ENCODE assay signal across 26 cellular contexts in the genomic region with DNA sequence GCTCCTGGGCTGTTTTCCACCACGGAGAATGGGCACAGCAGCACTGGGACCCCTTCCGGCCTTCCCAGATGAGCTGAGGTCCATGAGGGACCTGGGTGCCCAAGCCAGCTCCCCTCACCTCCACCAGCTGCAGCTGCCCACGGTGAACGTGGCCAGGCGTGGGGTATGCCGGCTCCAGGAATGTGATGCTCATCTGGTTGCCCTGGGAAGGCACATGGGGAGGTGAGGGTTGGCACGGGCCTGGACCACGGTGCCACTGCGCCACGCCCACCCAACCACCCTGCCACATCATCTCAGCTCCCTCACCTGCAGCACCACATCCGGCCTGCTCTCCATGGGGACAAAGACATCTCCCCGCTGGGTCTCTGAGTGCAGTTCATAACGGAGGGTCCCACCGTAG.
"Had no signal": no experiment of that assay in that cellular context is flagged by ENCODE, and none has a peak within 500 bp of the region (broad histone marks: within the 10 kb centered on the region; RNA-seq: fewer than 3 reads in every experiment).

No MANE protein-coding gene starts in this region.

- FAIRE-seq: keratinocyte had no signal

- H3K9ac ChIP-seq: neural progenitor cell had no signal

- H2AFZ ChIP-seq: neural progenitor cell had no signal

- H3K27me3 ChIP-seq: neural progenitor cell, ovary, right atrium auricular region, testis, tibial artery, upper lobe of right lung, vagina had no signal

- H3K36me3 ChIP-seq: ovary had no signal

- DNase-seq: hippocampal formation; kidney glomerular epithelial cell; left cardiac atrium; lower lobe of right lung; mammary epithelial cell; mesendoderm; naive B cell; natural killer cell; nephron progenitor cell; ovary; stimulated activated CD4-positive, alpha-beta T cell treated with anti-CD3 and anti-CD28 coated beads, Interleukin-12 subunit alpha, Interleukin-12 subunit beta, amount 100 ng/mL, for 4 hours; stimulated activated CD4-positive, alpha-beta T cell treated with anti-CD3 and anti-CD28 coated beads, Interleukin-15, amount 100 ng/mL, for 24 hours; stimulated activated CD4-positive, alpha-beta T cell treated with anti-CD3 and anti-CD28 coated beads, Interleukin-2, amount 100 ng/mL, for 24 hours; stimulated activated CD4-positive, alpha-beta T cell treated with anti-CD3 and anti-CD28 coated beads, Interleukin-4, amount 100 ng/mL, for 1 hour; stimulated activated naive B cell treated with anti-CD40 and anti-IgM and Interleukin-4, amounts not matched to agents 10 μg/mL and 1 μg/mL and 100 μg/mL, for 72 hours; substantia nigra; testis; tibial artery; upper lobe of right lung had no signal

- H3K9me3 ChIP-seq: lower lobe of right lung, ovary, right atrium auricular region, testis, tibial artery, upper lobe of right lung, vagina had no signal

- ATAC-seq: left cardiac atrium; left lobe of liver; lower lobe of right lung; natural killer cell; sciatic nerve; stimulated activated naive B cell treated with anti-CD40 and anti-IgM and Interleukin-4, amounts not matched to agents 10 μg/mL and 1 μg/mL and 100 μg/mL, for 72 hours; upper lobe of right lung had no signal

- H3K4me2 ChIP-seq: neural progenitor cell had no signal

- H3K4me1 ChIP-seq: lower lobe of right lung, neural progenitor cell, right atrium auricular region, tibial artery, upper lobe of right lung, vagina had no signal

- H3K4me3 ChIP-seq: lower lobe of right lung, neural progenitor cell, ovary, right atrium auricular region, skin epidermis, testis, tibial artery, upper lobe of right lung, vagina had no signal

- H3K27ac ChIP-seq: lower lobe of right lung, neural progenitor cell, ovary, right atrium auricular region, skin epidermis, testis, tibial artery, upper lobe of right lung, vagina had no signal
